Comparison of ENCODE assay signal across 15 cellular contexts in the genomic region with DNA sequence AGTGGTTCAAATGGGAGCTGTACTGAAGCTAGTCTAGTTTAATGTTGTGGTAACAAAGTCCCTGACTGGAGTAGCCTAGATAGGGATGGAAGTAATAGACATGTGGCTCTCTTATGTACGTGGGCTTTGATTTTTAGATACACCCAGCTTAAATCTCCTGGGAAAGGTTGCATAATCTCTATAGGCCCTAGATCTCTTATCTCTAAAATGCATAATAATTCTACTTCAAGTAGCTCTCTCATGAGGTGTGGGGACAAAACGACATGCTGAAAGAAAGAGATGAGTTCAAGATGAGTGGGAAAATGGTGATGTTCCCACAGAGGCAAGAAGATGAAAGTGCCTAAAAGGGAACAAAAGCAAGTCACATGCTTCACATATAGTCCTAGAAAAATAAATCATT.
DNase-seq lines count a peak whose midpoint lies in the region; ATAC-seq and TF ChIP-seq lines count a peak whose summit lies in the region.
"Had no signal": no experiment of that assay in that cellular context is flagged by ENCODE, and none has a peak within 500 bp of the region (broad histone marks: within the 10 kb centered on the region; RNA-seq: fewer than 3 reads in every experiment).

No MANE protein-coding gene starts in this region.

- no peaks in the 10 kb centered on the region for H3K79me1 ChIP-seq in H9 (ENCODE audit: insufficient read depth, low read depth, low read length, poor library complexity, severe bottlenecking)

- no peak overlapping the region for H3K18ac ChIP-seq in H9 (ENCODE audit: insufficient read length, low read depth, low read length)

- H3K4me3 Mint-ChIP-seq in T-helper 1 cell treated with Interleukin-12 subunit alpha and Interleukin-12 subunit beta and Interleukin-4 antibody, amounts not matched to agents 30 μg/mL and 1 μg/mL, for 36 hours = peak overlapping the region; percentile 84
- H3K4me3 Mint-ChIP-seq in H9 = no peak overlapping the region
- H3K4me3 Mint-ChIP-seq: mesothelial cell of epicardium had no signal

- peaks cover 1% of the 10 kb centered on the region for H3K36me3 Mint-ChIP-seq in T-helper 1 cell treated with Interleukin-12 subunit alpha and Interleukin-12 subunit beta and Interleukin-4 antibody, amounts not matched to agents 30 μg/mL and 1 μg/mL, for 36 hours (ENCODE audit: low read depth)
- H3K36me3 Mint-ChIP-seq in H9 (ENCODE audit: insufficient read depth in 1 of 3, low read depth in 3 of 3) = no peaks in the 10 kb centered on the region
- H3K36me3 Mint-ChIP-seq: mesothelial cell of epicardium had no signal

- no peak overlapping the region for H2AK5ac ChIP-seq in H9 (ENCODE audit: insufficient read length, low read length)

- no peak overlapping the region for H2BK12ac ChIP-seq in H9 (ENCODE audit: insufficient read length, low read depth, low read length)

- no peaks in the 10 kb centered on the region for H3K23me2 ChIP-seq in H9 (ENCODE audit: insufficient read length, low read depth, low read length, poor library complexity, severe bottlenecking)

- H3K27me3 Mint-ChIP-seq in T-helper 1 cell treated with Interleukin-12 subunit alpha and Interleukin-12 subunit beta and Interleukin-4 antibody, amounts not matched to agents 30 μg/mL and 1 μg/mL, for 36 hours (ENCODE audit: low read depth) = no peaks in the 10 kb centered on the region
- H3K27me3 Mint-ChIP-seq in H9 (ENCODE audit: low read depth) = no peaks in the 10 kb centered on the region

- H2AFZ ChIP-seq in H9 (ENCODE audit: low read length) (no peak overlapping the region), GM23248 (no peak overlapping the region)

- ATAC-seq in left lung = no peak

- peak overlapping the region; percentile 87 for H3K27ac Mint-ChIP-seq in T-helper 1 cell treated with Interleukin-12 subunit alpha and Interleukin-12 subunit beta and Interleukin-4 antibody, amounts not matched to agents 30 μg/mL and 1 μg/mL, for 36 hours
- no peak overlapping the region for H3K27ac Mint-ChIP-seq in H9
- H3K27ac Mint-ChIP-seq: mesothelial cell of epicardium had no signal

- no CpG with 5 or more reads among the region's 2 CpGs for WGBS in H9 (ENCODE audit: extremely low coverage, insufficient read length, low lambda C conversion rate)
- whole genome bisulfite sequencing in GM23248 (ENCODE audit: low coverage in 1 of 2, low lambda C conversion rate in 2 of 2, missing lambda C conversion rate in 2 of 2), 2 experiments = 91 to 97% methylated on average over 2 of the region's 2 CpGs

- DNase-seq in GM06990 (ENCODE audit: extremely low read depth, insufficient read length) (peak; percentile 20), left lung (no peak), OCI-M2 (lab: John Stamatoyannopoulos, UW; ENCODE audit: unreplicated experiment) (no peak), H9 (no peak), AG08396 (ENCODE audit: low spot score) (no peak), GM23248 (no peak)
- DNase-seq: C1 segment of cervical spinal cord; MG63; NCI-H446 treated with DMSO at 0.1 percent for 48 hours; stimulated activated CD4-positive, alpha-beta T cell treated with anti-CD3 and anti-CD28 coated beads, Interleukin-4, amount 100 ng/mL, for 24 hours had no signal

- no peak overlapping the region for H4K91ac ChIP-seq in H9 (ENCODE audit: insufficient read length, low read depth, low read length)

- in situ Hi-C loops in GM23248 (cut with MboI) = no loop called here

- H3F3A ChIP-seq in GM23248 (ENCODE audit: insufficient read depth) = no peaks in the 10 kb centered on the region

- intact Hi-C loops in left lung (cut with DNase I) = no loop called here

- H3K27ac ChIP-seq in BLaER1 (peak overlapping the region; percentile 92), left lung (peak overlapping the region; percentile 11 to 78), H9 (ENCODE audit: insufficient read length, low read depth, low read length) (no peak overlapping the region), GM23248 (no peak overlapping the region)
- H3K27ac ChIP-seq: coronary artery, SJSA1 had no signal

- H4K20me1 ChIP-seq in BLaER1 = no peaks in the 10 kb centered on the region
- H4K20me1 ChIP-seq in H9 (ENCODE audit: control insufficient read depth, insufficient read depth, insufficient read length) = no peaks in the 10 kb centered on the region
- no peaks in the 10 kb centered on the region for H4K20me1 ChIP-seq in GM23248 (ENCODE audit: insufficient read depth)

- H3K9me2 ChIP-seq in GM23248 (ENCODE audit: insufficient read depth) = no peaks in the 10 kb centered on the region

- no peaks in the 10 kb centered on the region for H3K79me2 ChIP-seq in H9 (ENCODE audit: insufficient read depth, low read length)
- H3K79me2 ChIP-seq in GM23248 (ENCODE audit: insufficient read depth) = no peaks in the 10 kb centered on the region

- H3K4me3 ChIP-seq in BLaER1 = peak overlapping the region; percentile 59
- H3K4me3 ChIP-seq in GM06990 (replicated peaks; ENCODE audit: low read depth, low read length) = no peak overlapping the region
- H3K4me3 ChIP-seq in left lung = no peak overlapping the region
- H3K4me3 ChIP-seq in GM23248 = no peak overlapping the region
- H3K4me3 ChIP-seq: coronary artery, MG63, SJSA1 had no signal

- H2BK120ac ChIP-seq in H9 (ENCODE audit: low read depth, low read length, poor library complexity, severe bottlenecking) = no peak overlapping the region

- H3T11ph ChIP-seq in H9 (ENCODE audit: low read length) = no peak overlapping the region

- H2BK20ac ChIP-seq in H9 (ENCODE audit: low read depth, low read length, poor library complexity, severe bottlenecking) = no peak overlapping the region

- no peak for TF ChIP-seq CTCF in GM06990 (IDR thresholded peaks at IDR 0.05; ENCODE audit: insufficient read depth, low read length, poor library complexity, severe bottlenecking)
- no peak for TF ChIP-seq CTCF in left lung (IDR thresholded peaks at IDR 0.05)
- no peak for TF ChIP-seq CTCF in H9 (conservative IDR thresholded peaks at IDR 0.05)

- no peak overlapping the region for H3K14ac ChIP-seq in H9 (ENCODE audit: insufficient read depth, low read length)

- H3K56ac ChIP-seq in H9 (ENCODE audit: insufficient read length, low read depth, low read length) = no peak overlapping the region

- H3K27me3 ChIP-seq in BLaER1 (no peaks in the 10 kb centered on the region), GM06990 (replicated peaks; ENCODE audit: control insufficient read depth, insufficient read depth, low read length) (no peaks in the 10 kb centered on the region), left lung (no peaks in the 10 kb centered on the region), H9 (ENCODE audit: insufficient read depth, low read length) (no peaks in the 10 kb centered on the region), GM23248 (replicated peaks; ENCODE audit: insufficient read depth) (no peaks in the 10 kb centered on the region)
- H3K27me3 ChIP-seq: MG63, SJSA1 had no signal

- no peak overlapping the region for H2BK15ac ChIP-seq in H9 (ENCODE audit: low read depth, low read length)

- H3K23ac ChIP-seq in H9 (ENCODE audit: insufficient read length, low read depth, low read length) = no peak overlapping the region

- H3K9ac ChIP-seq in BLaER1 (peak overlapping the region; percentile 78), H9 (ENCODE audit: extremely low read depth, insufficient read length, low read length) (no peak overlapping the region), GM23248 (no peak overlapping the region)

- no peaks in the 10 kb centered on the region for H3K9me3 Mint-ChIP-seq in T-helper 1 cell treated with Interleukin-12 subunit alpha and Interleukin-12 subunit beta and Interleukin-4 antibody, amounts not matched to agents 30 μg/mL and 1 μg/mL, for 36 hours
- no peaks in the 10 kb centered on the region for H3K9me3 Mint-ChIP-seq in H9
- H3K9me3 Mint-ChIP-seq: mesothelial cell of epicardium had no signal

- peaks cover 75% of the 10 kb centered on the region for H3K4me1 Mint-ChIP-seq in T-helper 1 cell treated with Interleukin-12 subunit alpha and Interleukin-12 subunit beta and Interleukin-4 antibody, amounts not matched to agents 30 μg/mL and 1 μg/mL, for 36 hours (ENCODE audit: low read depth)
- peaks cover 7 to 8% of the 10 kb centered on the region in 2 experiments for H3K4me1 Mint-ChIP-seq in H9

- H3K4me2 ChIP-seq in BLaER1 (peak overlapping the region; percentile 85), H9 (ENCODE audit: insufficient read depth, insufficient read length, low read length) (no peak overlapping the region), GM23248 (ENCODE audit: unreplicated experiment) (no peak overlapping the region)

- H4K8ac ChIP-seq in H9 (replicated peaks; ENCODE audit: insufficient read length, low read depth, low read length) = no peak overlapping the region

- H3K4ac ChIP-seq in H9 (ENCODE audit: low read depth, low read length) = no peak overlapping the region

- H3K36me3 ChIP-seq in BLaER1 (no peaks in the 10 kb centered on the region), GM06990 (ENCODE audit: control insufficient read depth, insufficient read depth, low read length) (no peaks in the 10 kb centered on the region), left lung (no peaks in the 10 kb centered on the region), GM23248 (ENCODE audit: low read depth) (no peaks in the 10 kb centered on the region)
- H3K36me3 ChIP-seq: MG63, SJSA1 had no signal

- H2BK5ac ChIP-seq in H9 (ENCODE audit: insufficient read length, low read length) = no peak overlapping the region

- H3K4me1 ChIP-seq in BLaER1 (peaks cover 91% of the 10 kb centered on the region), left lung (peaks cover 0 to 63% of the 10 kb centered on the region in 2 donors), H9 (ENCODE audit: insufficient read depth, low read length) (no peaks in the 10 kb centered on the region), GM23248 (ENCODE audit: insufficient read depth) (peaks cover 9% of the 10 kb centered on the region)

- H4K5ac ChIP-seq in H9 (ENCODE audit: insufficient read length, low read depth, low read length) = no peak overlapping the region

- H3K9me3 ChIP-seq in BLaER1 = no peaks in the 10 kb centered on the region
- no peaks in the 10 kb centered on the region for H3K9me3 ChIP-seq in left lung
- no peaks in the 10 kb centered on the region for H3K9me3 ChIP-seq in H9 (ENCODE audit: control insufficient read depth, low read depth, low read length)
- no peaks in the 10 kb centered on the region for H3K9me3 ChIP-seq in GM23248 (ENCODE audit: low read depth)
- H3K9me3 ChIP-seq: MG63, SJSA1 had no signal

Comparison
In these comparisons a context has a peak if more than half of its experiments do, and no peak if none do; other contexts are left out.
1. H3K27ac ChIP-seq: peak in BLaER1 (single experiment) and left lung (2 of 2); none in H9 (single experiment) and GM23248 (single experiment).